Comparison of ENCODE assay signal across 9 cellular contexts in genomic region chr1:61950418-61950817, GRCh38.
DNase-seq lines count a peak whose midpoint lies in the region; ATAC-seq and TF ChIP-seq lines count a peak whose summit lies in the region.
"Had no signal": no experiment of that assay in that cellular context is flagged by ENCODE, and none has a peak within 500 bp of the region (broad histone marks: within the 10 kb centered on the region; RNA-seq: fewer than 3 reads in every experiment).

No MANE protein-coding gene starts in this region.

- no peaks in the 10 kb centered on the region for H3K27me3 Mint-ChIP-seq in mesothelial cell of epicardium (ENCODE audit: low read depth)

- DNase-seq in LNCaP clone FGC (ENCODE audit: low read depth) (no peak), cerebellar cortex (ENCODE audit: low spot score) (peak; percentile 64), mesothelial cell of epicardium (ENCODE audit: low spot score in 2 of 2, unreplicated experiment in 2 of 2) (no peak), pons (ENCODE audit: low spot score) (no peak), GM20000 (ENCODE audit: low spot score) (no peak), mucosa of descending colon (no peak), MG63 (no peak)
- DNase-seq: NCI-H2227 treated with DMSO at 0.1 percent for 48 hours had no signal

- H3K27me3 ChIP-seq in MG63: no peaks in the 10 kb centered on the region

- no peaks in the 10 kb centered on the region for H3K4me1 ChIP-seq in mucosa of descending colon (ENCODE audit: low read depth)

- no peak for ATAC-seq in mucosa of descending colon

- peaks cover 19% of the 10 kb centered on the region for H3K9me3 Mint-ChIP-seq in mesothelial cell of epicardium

- peaks cover 27% of the 10 kb centered on the region for H3K4me1 Mint-ChIP-seq in mesothelial cell of epicardium

- H3K4me3 ChIP-seq in LNCaP clone FGC (ENCODE audit: low read depth, low read length) (no peak overlapping the region), mucosa of descending colon (no peak overlapping the region), MG63 (no peak overlapping the region)

- no peak overlapping the region for H3K4me3 Mint-ChIP-seq in mesothelial cell of epicardium

- peaks cover 16% of the 10 kb centered on the region for H3K36me3 Mint-ChIP-seq in mesothelial cell of epicardium

- H3K27ac Mint-ChIP-seq in mesothelial cell of epicardium: peak overlapping the region; percentile 83

- no peaks in the 10 kb centered on the region for H3K9me3 ChIP-seq in mucosa of descending colon
- H3K9me3 ChIP-seq in MG63: no peaks in the 10 kb centered on the region

- H3K36me3 ChIP-seq in mucosa of descending colon (ENCODE audit: low read depth): no peaks in the 10 kb centered on the region
- no peaks in the 10 kb centered on the region for H3K36me3 ChIP-seq in MG63

- intact Hi-C loops in mucosa of descending colon (cut with DNase I, micrococcal nuclease): no loop called here

- TF ChIP-seq CTCF in GM12872 (IDR thresholded peaks at IDR 0.05; ENCODE audit: insufficient read depth, low read depth, low read length) (peak; percentile 19; the same call in 1 of the 3 replicates), LNCaP clone FGC (IDR thresholded peaks at IDR 0.05; ENCODE audit: control insufficient read depth, extremely low read depth, insufficient read depth) (peak; percentile 42; the same call in 1 of the 2 replicates), mesothelial cell of epicardium (IDR thresholded peaks at IDR 0.05; ENCODE audit: unreplicated experiment) (peak; percentile 6), GM20000 (IDR thresholded peaks at IDR 0.05; ENCODE audit: extremely low read depth, missing control alignments) (no peak), mucosa of descending colon (IDR thresholded peaks at IDR 0.05) (no peak)

Comparison
In these comparisons a context has a peak if more than half of its experiments do, and no peak if none do; other contexts are left out.
1. CTCF ChIP-seq: peak in GM12872 (single experiment), LNCaP clone FGC (single experiment) and mesothelial cell of epicardium (single experiment); none in GM20000 (single experiment) and mucosa of descending colon (single experiment).